In the genomic region with DNA sequence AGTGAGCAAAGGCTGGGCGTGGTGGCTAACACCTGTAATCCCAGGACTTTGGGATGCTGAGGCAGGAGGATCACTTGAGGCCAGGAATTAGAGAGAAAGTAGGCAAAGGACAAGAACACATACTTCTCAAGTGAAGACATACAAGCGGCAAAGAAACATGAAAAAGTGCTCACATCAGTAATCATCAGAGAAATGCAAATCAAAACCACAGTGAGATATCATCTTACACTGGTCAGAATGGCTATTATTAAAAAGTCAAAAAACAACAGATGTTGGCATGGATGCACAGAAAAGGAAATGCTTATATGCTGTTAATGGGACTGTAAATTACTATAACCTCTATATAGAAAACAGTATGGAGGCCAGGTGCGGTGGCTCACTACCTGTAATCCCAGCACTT, we compare ENCODE assay signal across 21 cellular contexts. TPM values are rescaled to one million over a fixed set of nuclear protein-coding genes. Genes with fewer than 3 reads are reported as not detected.
DNase-seq lines count a peak whose midpoint lies in the region; ATAC-seq and TF ChIP-seq lines count a peak whose summit lies in the region.
"Had no signal": no experiment of that assay in that cellular context is flagged by ENCODE, and none has a peak within 500 bp of the region (broad histone marks: within the 10 kb centered on the region; RNA-seq: fewer than 3 reads in every experiment).

No MANE protein-coding gene starts in this region.

- H3K9me3 ChIP-seq in T-helper 17 cell (ENCODE audit: control insufficient read depth, low read length, poor library complexity, severe bottlenecking) = no peaks in the 10 kb centered on the region
- H3K9me3 ChIP-seq: esophagus squamous epithelium, left ventricle myocardium inferior, right atrium auricular region, tibial nerve had no signal

- H3K9me3 Mint-ChIP-seq in natural killer cell (no peaks in the 10 kb centered on the region), osteocyte (ENCODE audit: unreplicated experiment) (no peaks in the 10 kb centered on the region)
- no peaks in the 10 kb centered on the region for H3K9me3 Mint-ChIP-seq in natural killer cell treated with Interleukin-12 subunit alpha and Interleukin-12 subunit beta and Interleukin-15 and Interleukin-18, amount 100 ng/mL, for 72 hours
- H3K9me3 Mint-ChIP-seq: central memory CD8-positive, alpha-beta T cell; WTC11 had no signal

- H3K27ac Mint-ChIP-seq in natural killer cell = peak overlapping the region; percentile 25
- peak overlapping the region in 1 of 2 donors; percentile 3 for H3K27ac Mint-ChIP-seq in natural killer cell treated with Interleukin-12 subunit alpha and Interleukin-12 subunit beta and Interleukin-15 and Interleukin-18, amount 100 ng/mL, for 72 hours
- H3K27ac Mint-ChIP-seq in T-helper 17 cell = peak overlapping the region; percentile 61
- H3K27ac Mint-ChIP-seq in osteocyte (ENCODE audit: unreplicated experiment) = no peak overlapping the region

- H3K27me3 Mint-ChIP-seq in natural killer cell (ENCODE audit: low read depth in 2 of 2) = no peaks in the 10 kb centered on the region
- no peaks in the 10 kb centered on the region for H3K27me3 Mint-ChIP-seq in natural killer cell treated with Interleukin-12 subunit alpha and Interleukin-12 subunit beta and Interleukin-15 and Interleukin-18, amount 100 ng/mL, for 72 hours
- no peaks in the 10 kb centered on the region for H3K27me3 Mint-ChIP-seq in T-helper 17 cell
- H3K27me3 Mint-ChIP-seq in osteocyte (ENCODE audit: unreplicated experiment) = no peaks in the 10 kb centered on the region
- H3K27me3 Mint-ChIP-seq: central memory CD8-positive, alpha-beta T cell had no signal

- no peak for ATAC-seq in natural killer cell
- no peak for ATAC-seq in natural killer cell treated with Interleukin-12 subunit alpha and Interleukin-12 subunit beta and Interleukin-15 and Interleukin-18, amount 100 ng/mL, for 72 hours
- peak; percentile 42 for ATAC-seq in HG03432 (IDR thresholded peaks at IDR 0.05; ENCODE audit: unreplicated experiment)
- ATAC-seq in T-helper 17 cell = no peak
- ATAC-seq: WTC11 had no signal

- TF ChIP-seq CTCF in natural killer cell (IDR thresholded peaks at IDR 0.05) = no peak
- TF ChIP-seq CTCF in osteocyte (IDR thresholded peaks at IDR 0.05) = no peak

- DNase-seq in natural killer cell (no peak), T-helper 17 cell (no peak), CD1c-positive myeloid dendritic cell (ENCODE audit: extremely low spot score) (no peak), NCI-H146 (lab: John Stamatoyannopoulos, UW) (no peak), NCI-H1417 (lab: John Stamatoyannopoulos, UW) (no peak), osteocyte (ENCODE audit: extremely low spot score, unreplicated experiment) (no peak)
- DNase-seq in natural killer cell treated with Interleukin-12 subunit alpha and Interleukin-12 subunit beta and Interleukin-15 and Interleukin-18, amount 100 ng/mL, for 72 hours (ENCODE audit: low spot score) = no peak
- DNase-seq: activated effector memory CD4-positive, alpha-beta T cell treated with Interleukin-2 at 50 U/mL for 16 hours; COR-L47; effector CD8-positive, alpha-beta T cell; esophagus squamous epithelium; left ventricle myocardium inferior; NCI-H1694; NCI-H446; occipital lobe; stimulated activated naive CD4-positive, alpha-beta T cell treated with Interleukin-2 at 50 U/mL for 16 hours had no signal

- intact Hi-C loops in natural killer cell (cut with micrococcal nuclease) = no loop called here

- H3K4me1 Mint-ChIP-seq in natural killer cell (peaks cover 20 to 28% of the 10 kb centered on the region in 2 donors), T-helper 17 cell (peaks cover 26% of the 10 kb centered on the region), osteocyte (ENCODE audit: unreplicated experiment) (peaks cover 4% of the 10 kb centered on the region)
- peaks cover 20 to 35% of the 10 kb centered on the region in 2 donors for H3K4me1 Mint-ChIP-seq in natural killer cell treated with Interleukin-12 subunit alpha and Interleukin-12 subunit beta and Interleukin-15 and Interleukin-18, amount 100 ng/mL, for 72 hours (ENCODE audit: low read depth in 2 of 2)

- no peak overlapping the region for H3K4me3 Mint-ChIP-seq in natural killer cell
- H3K4me3 Mint-ChIP-seq in natural killer cell treated with Interleukin-12 subunit alpha and Interleukin-12 subunit beta and Interleukin-15 and Interleukin-18, amount 100 ng/mL, for 72 hours = no peak overlapping the region
- H3K4me3 Mint-ChIP-seq in T-helper 17 cell = no peak overlapping the region
- H3K4me3 Mint-ChIP-seq in osteocyte (ENCODE audit: unreplicated experiment) = no peak overlapping the region
- H3K4me3 Mint-ChIP-seq: central memory CD8-positive, alpha-beta T cell; WTC11 had no signal

- no peaks in the 10 kb centered on the region for H3K36me3 Mint-ChIP-seq in natural killer cell
- no peaks in the 10 kb centered on the region for H3K36me3 Mint-ChIP-seq in natural killer cell treated with Interleukin-12 subunit alpha and Interleukin-12 subunit beta and Interleukin-15 and Interleukin-18, amount 100 ng/mL, for 72 hours
- no peaks in the 10 kb centered on the region for H3K36me3 Mint-ChIP-seq in T-helper 17 cell (ENCODE audit: low read depth)
- no peaks in the 10 kb centered on the region for H3K36me3 Mint-ChIP-seq in osteocyte (ENCODE audit: unreplicated experiment)
- H3K36me3 Mint-ChIP-seq: WTC11 had no signal

RNA-seq across cellular contexts. Expression of a gene that starts 12.2 kb away (rescaled TPM):
- total RNA-seq in natural killer cell = 10 to 100 TPM; 13.5 to 18.6 (median 15.5) TPM
- 10 to 100 TPM; 13.4 to 18.4 TPM for total RNA-seq in natural killer cell treated with Interleukin-12 subunit alpha and Interleukin-12 subunit beta and Interleukin-15 and Interleukin-18, amount 100 ng/mL, for 72 hours
- total RNA-seq in T-helper 17 cell = 1 to 10 TPM; 5.6 TPM
- 7.1 and 8.4 TPM in 2 replicates for total RNA-seq in osteocyte

RNA-seq across cellular contexts. Expression of a gene that starts 30.8 kb away (rescaled TPM):
- 10 to 100 TPM; 29.9 to 47.8 (median 34.9) TPM for total RNA-seq in natural killer cell
- 10 to 100 TPM; 19.1 to 25.5 TPM for total RNA-seq in natural killer cell treated with Interleukin-12 subunit alpha and Interleukin-12 subunit beta and Interleukin-15 and Interleukin-18, amount 100 ng/mL, for 72 hours
- total RNA-seq in T-helper 17 cell = 10 to 100 TPM; 19.6 to 21.5 TPM
- total RNA-seq in osteocyte = 22.5 and 23.1 TPM in 2 replicates

RNA-seq across cellular contexts. Expression of a gene that starts 46.4 kb away (rescaled TPM):
- total RNA-seq in natural killer cell = 100 to 1,000 TPM in 2 of 3 donors, 10 to 100 TPM in 1; 98.8 to 145 (median 133) TPM
- total RNA-seq in natural killer cell treated with Interleukin-12 subunit alpha and Interleukin-12 subunit beta and Interleukin-15 and Interleukin-18, amount 100 ng/mL, for 72 hours = 10 to 100 TPM; 48.3 to 61.8 TPM
- total RNA-seq in T-helper 17 cell = 10 to 100 TPM; 71.7 to 76.7 TPM
- not detected in 2 replicates for total RNA-seq in osteocyte

Comparison
In these comparisons a context has a peak if more than half of its experiments do, and no peak if none do; other contexts are left out.
1. RNA of a gene that starts 46.4 kb away (total RNA-seq): 98.8 to 145 TPM in natural killer cell, 71.7 to 76.7 TPM in T-helper 17 cell and 48.3 to 61.8 TPM in natural killer cell treated with Interleukin-12 subunit alpha and Interleukin-12 subunit beta and Interleukin-15 and Interleukin-18, amount 100 ng/mL, for 72 hours; not detected in osteocyte; every median in the first group is over 10 times any median in the second.